Comparison of ENCODE assay signal across 8 cellular contexts in the genomic region with DNA sequence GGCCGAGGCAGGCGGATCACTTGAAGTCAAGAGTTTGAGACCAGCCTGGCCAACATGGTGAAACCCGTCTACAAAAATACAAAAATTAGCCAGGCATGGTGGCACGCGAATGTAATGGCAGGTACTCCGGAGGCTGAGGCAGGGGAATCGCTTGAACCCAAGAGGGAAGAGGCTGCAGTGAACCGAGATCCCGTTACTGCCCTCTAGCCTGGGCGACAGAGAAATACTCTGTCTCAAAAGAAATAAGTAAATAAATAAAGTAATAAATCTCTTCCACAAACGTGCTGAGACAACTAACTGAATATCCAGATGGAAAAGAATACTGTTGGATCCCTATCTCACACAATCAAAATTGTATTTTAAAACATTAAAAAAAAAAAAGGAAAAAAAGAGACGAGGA. TPM values are rescaled to one million over a fixed set of nuclear protein-coding genes. Genes with fewer than 3 reads are reported as not detected.
A peak's percentile ranks its signal among the peaks of the same experiment; 100 is the strongest.
DNase-seq lines count a peak whose midpoint lies in the region; ATAC-seq and TF ChIP-seq lines count a peak whose summit lies in the region.

No MANE protein-coding gene starts in this region.

- dilution Hi-C loops in mammary epithelial cell (cut with HindIII; ENCODE audit: low sequenced_read_pairs) = no loop called here

- H3K27me3 ChIP-seq in heart right ventricle (peaks cover 0 to 12% (median 6%) of the 10 kb centered on the region in 7 donors), mammary epithelial cell (ENCODE audit: insufficient read depth, low read length) (no peaks in the 10 kb centered on the region), uterus (no peaks in the 10 kb centered on the region)

- no peak overlapping the region for H3K9ac ChIP-seq in mammary epithelial cell (ENCODE audit: insufficient read depth, low read length)

- in situ Hi-C loops in mammary epithelial cell (cut with MboI; ENCODE audit: low sequenced_read_pairs in 2 of 2) (no loop called here), G401 (cut with HindIII; ENCODE audit: low sequenced_read_pairs) (no loop called here)

- no peak overlapping the region for H2AFZ ChIP-seq in mammary epithelial cell (ENCODE audit: low read depth, low read length)

- peak overlapping the region; percentile 73 for H3K4me2 ChIP-seq in mammary epithelial cell (ENCODE audit: insufficient read depth, low read depth, low read length)

- DNase-seq in heart right ventricle (no peak), left cardiac atrium (no peak), mammary epithelial cell (no peak), uterus (no peak), H4 (ENCODE audit: low spot score) (no peak), G401 (ENCODE audit: low spot score) (no peak), middle frontal gyrus (ENCODE audit: extremely low spot score, low spot score) (no peak)

- CTCF ChIA-PET in mammary epithelial cell (lab: Charles Lee; ENCODE audit: low non-redundant PET) = no interaction called here

- TF ChIP-seq CTCF in heart right ventricle (IDR thresholded peaks at IDR 0.05) (no peak), mammary epithelial cell (conservative IDR thresholded peaks at IDR 0.05 in 1 of 2, IDR thresholded peaks at IDR 0.05 in 1 of 2; ENCODE audit: extremely low read depth in 1 of 2, insufficient read depth in 1 of 2, low read depth in 1 of 2, low read length in 2 of 2) (no peak), uterus (IDR thresholded peaks at IDR 0.05) (no peak)

- no peaks in the 10 kb centered on the region for H3K79me2 ChIP-seq in mammary epithelial cell (ENCODE audit: insufficient read depth, low read length)

- H3K27ac ChIP-seq in heart right ventricle = peak overlapping the region in 5 of 10 donors; percentile 61 to 85 (median 83)
- H3K27ac ChIP-seq in mammary epithelial cell (ENCODE audit: insufficient read depth, low read depth, low read length) = no peak overlapping the region
- H3K27ac ChIP-seq in mesodermal cell (ENCODE audit: low read depth, low read length, severe bottlenecking) = no peak overlapping the region
- H3K27ac ChIP-seq in uterus = peak overlapping the region; percentile 15 to 45

- WGBS in heart right ventricle, 2 donors = 21% methylated on average over 12 of the region's 12 CpGs
- WGBS in mammary epithelial cell (ENCODE audit: low coverage, missing lambda C conversion rate) = 42% methylated on average over 6 of the region's 12 CpGs
- 56 to 65% methylated on average over 7 to 8 of the region's 12 CpGs for WGBS in mesodermal cell (ENCODE audit: insufficient coverage in 2 of 2), 2 experiments

- H4K20me1 ChIP-seq in mammary epithelial cell (ENCODE audit: insufficient read depth, low read length) = no peaks in the 10 kb centered on the region

- H3K4me1 ChIP-seq in heart right ventricle (peaks cover 2 to 22% (median 13%) of the 10 kb centered on the region in 9 donors), mammary epithelial cell (ENCODE audit: insufficient read depth, low read length) (no peaks in the 10 kb centered on the region), mesodermal cell (ENCODE audit: control insufficient read depth, insufficient read depth, low read length, poor library complexity, severe bottlenecking) (peaks cover 3% of the 10 kb centered on the region), uterus (peaks cover 0 to 6% of the 10 kb centered on the region in 2 donors)

- H3K36me3 ChIP-seq in heart right ventricle = peaks cover 0 to 5% (median 0%) of the 10 kb centered on the region in 9 donors
- no peaks in the 10 kb centered on the region for H3K36me3 ChIP-seq in mammary epithelial cell (ENCODE audit: insufficient read depth, low read length)
- peaks cover 4% of the 10 kb centered on the region for H3K36me3 ChIP-seq in mesodermal cell (ENCODE audit: control insufficient read depth, insufficient read depth, low read length)
- no peaks in the 10 kb centered on the region for H3K36me3 ChIP-seq in uterus

- TF ChIP-seq POLR2A in uterus (IDR thresholded peaks at IDR 0.05) = no peak

- H3K9me3 ChIP-seq in heart right ventricle (peaks cover 0 to 17% (median 0%) of the 10 kb centered on the region in 11 donors), mammary epithelial cell (replicated peaks; ENCODE audit: insufficient read depth, low read length) (peaks cover 15% of the 10 kb centered on the region), mesodermal cell (ENCODE audit: control insufficient read depth, low read length) (peaks cover 3% of the 10 kb centered on the region), uterus (no peaks in the 10 kb centered on the region)

- ATAC-seq in heart right ventricle (no peak), left cardiac atrium (no peak)

- intact Hi-C loops in heart right ventricle (cut with DNase I) = loop anchor here in 4 of 10 donors (5.0 kb wide), 1 partner anchor 34 kb away; the partner anchor contains the start of gene ZNF761 (in 4 of the 4)
- intact Hi-C loops in left cardiac atrium (cut with DNase I) = no loop called here
- intact Hi-C loops in mammary epithelial cell (cut with micrococcal nuclease) = loop anchor here (1.0 to 5.0 kb wide), 3 partner anchors 34 to 72 kb away; partner anchors contain the start of genes ZNF761 and ZNF765
- intact Hi-C loops in uterus (cut with DNase I; ENCODE audit: low total_unique reads) = no loop called here

- no TSS peak for BruUV-seq in mammary epithelial cell (replicated peaks; lab: Mats Ljungman, UMichigan)

- H3K4me3 ChIP-seq in heart right ventricle = peak overlapping the region; percentile 52 to 98 (median 77)
- peak overlapping the region in 1 of 3 experiments; percentile 54 for H3K4me3 ChIP-seq in mammary epithelial cell (replicated peaks in 1 of 3; ENCODE audit: insufficient read depth in 1 of 3, low read depth in 2 of 3, low read length in 3 of 3)
- H3K4me3 ChIP-seq in mesodermal cell (ENCODE audit: extremely low read depth, insufficient read depth, low read length, poor library complexity, severe bottlenecking) = peak overlapping the region; percentile 76
- peak overlapping the region; percentile 56 to 61 for H3K4me3 ChIP-seq in uterus

RNA-seq across cellular contexts. Expression of gene ZNF813, which starts 0.8 kb away (rescaled TPM):
- 1 to 10 TPM in 6 of 10 donors, under 1 TPM in 4; 0.68 to 1.8 (median 1.4) TPM for total RNA-seq in heart right ventricle
- polyA plus RNA-seq in heart right ventricle = under 1 TPM; 0.61 to 0.88 TPM
- total RNA-seq in left cardiac atrium = 1 to 10 TPM; 1.5 TPM
- 1 to 10 TPM; 2.9 to 3.7 TPM for total RNA-seq in mammary epithelial cell
- polyA plus RNA-seq in mammary epithelial cell = 0.97 TPM
- 2.4 TPM for polyA minus RNA-seq in mammary epithelial cell
- polyA plus RNA-seq in mesodermal cell (2013, experiment 1 of 2) = 13.0 TPM
- polyA plus RNA-seq in mesodermal cell (2013, experiment 2 of 2) = 15.5 TPM
- 10 to 100 TPM in 1 of 4 donors, 1 to 10 TPM in 3; 1.8 to 10.8 (median 6.7) TPM for total RNA-seq in uterus
- 3.0 and 3.4 TPM in 2 replicates for total RNA-seq in H4 (2014; rRNA removed; shearing (Covaris generic))
- 0.37 and 0.75 TPM in 2 replicates for total RNA-seq in G401 (2014; rRNA removed; shearing (Covaris generic))

RNA-seq across cellular contexts. Expression of gene ZNF761, which starts 34.9 kb away (rescaled TPM):
- total RNA-seq in heart right ventricle = 1 to 10 TPM; 2.4 to 4.2 (median 3.4) TPM
- 1 to 10 TPM; 2.8 to 6.9 TPM for polyA plus RNA-seq in heart right ventricle
- total RNA-seq in left cardiac atrium = 1 to 10 TPM; 4.9 to 5.4 TPM
- 10 to 100 TPM; 10.3 to 11.0 TPM for total RNA-seq in mammary epithelial cell
- polyA plus RNA-seq in mammary epithelial cell = 7.4 TPM
- 4.8 TPM for polyA minus RNA-seq in mammary epithelial cell
- polyA plus RNA-seq in mesodermal cell (2013, experiment 1 of 2) = 21.5 TPM
- polyA plus RNA-seq in mesodermal cell (2013, experiment 2 of 2) = 28.7 TPM
- 10 to 100 TPM in 2 of 4 donors, 1 to 10 TPM in 2; 4.6 to 16.3 (median 8.8) TPM for total RNA-seq in uterus
- total RNA-seq in H4 (2014; rRNA removed; shearing (Covaris generic)) = 7.8 and 12.6 TPM in 2 replicates
- 10.3 and 17.7 TPM in 2 replicates for total RNA-seq in G401 (2014; rRNA removed; shearing (Covaris generic))

Comparison
In these comparisons a context has a peak if more than half of its experiments do, and no peak if none do; other contexts are left out.
1. H3K27ac ChIP-seq: peak in uterus (2 of 2); none in mammary epithelial cell (single experiment) and mesodermal cell (single experiment).